Comparison of ENCODE assay signal across 1 cellular context in genomic region chr6:112912351-112913101, GRCh38.
TF ChIP-seq lines count a peak whose summit lies in the region.

No MANE protein-coding gene starts in this region.

TF ChIP-seq in IMR-90, 13 proteins besides CTCF, POLR2A, EP300 and RAD21 (continued from another document):
- TF ChIP-seq ELK1 (IDR thresholded peaks at IDR 0.05; ENCODE audit: borderline replicate concordance, low read depth, low read length) (no peak), SMC3 (IDR thresholded peaks at IDR 0.05; ENCODE audit: low read depth, low read length) (no peak), FOS (IDR thresholded peaks at IDR 0.05; ENCODE audit: low read depth, low read length) (no peak)
TF ChIP-seq in IMR-90: peak in this region for 0.
